In the genomic region with DNA sequence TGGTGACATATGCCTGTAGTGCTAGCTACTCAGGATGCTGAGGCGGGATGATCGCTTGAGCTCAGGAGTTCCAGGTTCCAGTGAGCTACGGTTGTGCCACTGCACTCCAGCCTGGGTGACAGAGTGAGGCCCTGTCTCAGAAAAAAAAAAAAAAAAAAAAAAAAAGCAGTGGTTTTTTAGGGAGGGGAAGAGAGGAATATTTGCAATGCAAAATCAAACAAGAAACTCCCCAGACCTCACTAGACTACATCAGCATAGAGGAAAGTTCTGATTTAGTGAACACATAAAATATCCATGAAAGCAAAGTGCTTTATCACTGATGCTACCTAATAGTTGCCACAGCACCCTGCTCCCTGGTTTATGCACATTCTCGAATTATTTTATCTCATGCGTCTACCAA, we compare ENCODE assay signal across 1 cellular context.
TF ChIP-seq lines count a peak whose summit lies in the region.

No MANE protein-coding gene starts in this region.

TF ChIP-seq in WTC11, 78 proteins besides CTCF, POLR2A, EP300 and RAD21 (continued from another document):
- TF ChIP-seq, protein P1, sequence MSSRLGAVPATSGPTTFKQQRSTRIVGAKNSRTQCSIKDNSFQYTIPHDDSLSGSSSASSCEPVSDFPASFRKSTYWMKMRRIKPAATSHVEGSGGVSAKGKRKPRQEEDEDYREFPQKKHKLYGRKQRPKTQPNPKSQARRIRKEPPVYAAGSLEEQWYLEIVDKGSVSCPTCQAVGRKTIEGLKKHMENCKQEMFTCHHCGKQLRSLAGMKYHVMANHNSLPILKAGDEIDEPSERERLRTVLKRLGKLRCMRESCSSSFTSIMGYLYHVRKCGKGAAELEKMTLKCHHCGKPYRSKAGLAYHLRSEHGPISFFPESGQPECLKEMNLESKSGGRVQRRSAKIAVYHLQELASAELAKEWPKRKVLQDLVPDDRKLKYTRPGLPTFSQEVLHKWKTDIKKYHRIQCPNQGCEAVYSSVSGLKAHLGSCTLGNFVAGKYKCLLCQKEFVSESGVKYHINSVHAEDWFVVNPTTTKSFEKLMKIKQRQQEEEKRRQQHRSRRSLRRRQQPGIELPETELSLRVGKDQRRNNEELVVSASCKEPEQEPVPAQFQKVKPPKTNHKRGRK (CRISPR knock-in tag; IDR thresholded peaks at IDR 0.05; ENCODE audit: borderline replicate concordance) = no peak
- no peak for TF ChIP-seq ZNF232 (CRISPR knock-in tag; IDR thresholded peaks at IDR 0.05)
- no peak for TF ChIP-seq JAZF1 (CRISPR knock-in tag; IDR thresholded peaks at IDR 0.05)
